In the genomic region with DNA sequence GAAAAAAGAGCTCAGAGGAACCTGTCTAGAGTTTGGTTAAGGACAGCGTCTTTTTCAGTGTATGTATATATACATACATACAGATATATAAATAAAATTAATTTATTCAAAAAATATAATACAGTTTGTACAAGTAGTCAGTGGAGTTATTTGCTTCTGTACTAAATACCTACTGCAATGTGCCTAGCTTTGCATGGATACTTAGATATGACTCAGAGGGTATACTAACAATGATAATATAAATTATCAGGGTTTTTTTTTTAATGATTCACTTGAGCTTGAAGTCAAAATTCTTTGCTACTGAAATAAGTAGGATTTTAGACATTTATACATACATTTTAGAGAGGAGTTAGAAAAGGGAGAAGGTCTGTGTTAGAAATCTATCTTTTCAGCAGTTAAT, we compare ENCODE assay signal across 7 cellular contexts.
"Had no signal": no experiment of that assay in that cellular context is flagged by ENCODE, and none has a peak within 500 bp of the region (broad histone marks: within the 10 kb centered on the region; RNA-seq: fewer than 3 reads in every experiment).

No MANE protein-coding gene starts in this region.

- ATAC-seq: HepG2, K562 had no signal

- FAIRE-seq: HepG2 had no signal

- H3K4me3 ChIP-seq: HAP-1, K562 had no signal

- H3K27ac ChIP-seq: HL-60 had no signal

- H3K4me1 ChIP-seq: HAP-1 had no signal

- H3K36me3 ChIP-seq: HAP-1 had no signal

- DNase-seq: GOT3, H7, KG1 had no signal

- H3K9me3 ChIP-seq: HAP-1 had no signal
